In the genomic region with DNA sequence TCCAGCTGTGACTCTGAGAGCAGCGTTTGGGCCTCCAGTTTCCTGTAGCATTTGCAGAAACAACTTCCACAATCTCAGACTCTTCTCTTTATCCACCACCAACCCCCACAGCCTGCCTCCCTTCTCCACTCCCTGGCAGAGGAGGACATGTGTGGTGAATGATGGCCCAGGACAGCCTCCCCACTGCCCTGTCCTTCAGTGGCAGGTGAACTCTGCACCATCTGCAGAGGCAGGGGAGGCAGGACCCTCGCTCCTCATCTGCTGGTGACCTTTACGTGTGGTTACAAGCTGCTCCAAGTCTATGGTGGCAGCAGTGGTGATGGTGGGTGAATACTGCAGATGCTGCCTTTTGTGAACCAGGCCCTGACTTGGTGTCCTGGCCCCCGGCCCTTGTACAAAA, we compare ENCODE assay signal across 23 cellular contexts.
"Had no signal": no experiment of that assay in that cellular context is flagged by ENCODE, and none has a peak within 500 bp of the region (broad histone marks: within the 10 kb centered on the region; RNA-seq: fewer than 3 reads in every experiment).

No MANE protein-coding gene starts in this region.

- DNase-seq: activated gamma-delta T cell treated with Interleukin-2 at 50 U/mL for 16 hours; activated T-cell treated with anti-CD3 and anti-CD28 coated beads, Interleukin-2, amount 50 U/mL, for 1 hour; adrenal gland; endodermal cell; head of caudate nucleus; hypothalamus; left ventricle myocardium inferior; naive thymus-derived CD8-positive, alpha-beta T cell; posterior cingulate gyrus; retina; stimulated activated CD4-positive, alpha-beta T cell treated with anti-CD3 and anti-CD28 coated beads, Interleukin-2, amount 100 ng/mL, for 48 hours; stimulated activated CD8-positive, alpha-beta memory T cell treated with anti-CD3 and anti-CD28 coated beads, Interleukin-4, amount 100 ng/mL, for 48 hours; stimulated activated naive CD4-positive, alpha-beta T cell; T-cell had no signal

- H3K27me3 ChIP-seq: adrenal gland, breast epithelium had no signal

- H3K36me3 Mint-ChIP-seq: activated naive CD8-positive, alpha-beta T cell; mesothelial cell of epicardium; T-cell; type B pancreatic cell had no signal

- H3K27ac Mint-ChIP-seq: activated naive CD8-positive, alpha-beta T cell; endodermal cell; mesothelial cell of epicardium; naive thymus-derived CD8-positive, alpha-beta T cell; T-cell; type B pancreatic cell had no signal

- ATAC-seq: gastroesophageal sphincter; naive thymus-derived CD8-positive, alpha-beta T cell; T-cell had no signal

- H3K4me1 ChIP-seq: adrenal gland, breast epithelium, gastroesophageal sphincter, left ventricle myocardium inferior had no signal

- H3K4me1 Mint-ChIP-seq: central memory CD8-positive, alpha-beta T cell; naive thymus-derived CD8-positive, alpha-beta T cell; T-cell had no signal

- H3K4me3 Mint-ChIP-seq: activated naive CD8-positive, alpha-beta T cell; central memory CD8-positive, alpha-beta T cell; endodermal cell; mesothelial cell of epicardium; naive thymus-derived CD8-positive, alpha-beta T cell; T-cell; type B pancreatic cell had no signal

- H3K27ac ChIP-seq: adrenal gland, breast epithelium, coronary artery, epithelial cell of prostate, gastroesophageal sphincter, left ventricle myocardium inferior, thoracic aorta had no signal

- H3K36me3 ChIP-seq: adrenal gland, gastroesophageal sphincter, left ventricle myocardium inferior, thoracic aorta had no signal

- H3K4me3 ChIP-seq: adrenal gland, breast epithelium, coronary artery, gastroesophageal sphincter, left ventricle myocardium inferior, thoracic aorta had no signal

- H3K27me3 Mint-ChIP-seq: activated naive CD8-positive, alpha-beta T cell; type B pancreatic cell had no signal

- H3K9me3 ChIP-seq: adrenal gland had no signal

- H3K9me3 Mint-ChIP-seq: central memory CD8-positive, alpha-beta T cell; type B pancreatic cell had no signal
